22 cellular contexts compared by ENCODE assay signal in the genomic region with DNA sequence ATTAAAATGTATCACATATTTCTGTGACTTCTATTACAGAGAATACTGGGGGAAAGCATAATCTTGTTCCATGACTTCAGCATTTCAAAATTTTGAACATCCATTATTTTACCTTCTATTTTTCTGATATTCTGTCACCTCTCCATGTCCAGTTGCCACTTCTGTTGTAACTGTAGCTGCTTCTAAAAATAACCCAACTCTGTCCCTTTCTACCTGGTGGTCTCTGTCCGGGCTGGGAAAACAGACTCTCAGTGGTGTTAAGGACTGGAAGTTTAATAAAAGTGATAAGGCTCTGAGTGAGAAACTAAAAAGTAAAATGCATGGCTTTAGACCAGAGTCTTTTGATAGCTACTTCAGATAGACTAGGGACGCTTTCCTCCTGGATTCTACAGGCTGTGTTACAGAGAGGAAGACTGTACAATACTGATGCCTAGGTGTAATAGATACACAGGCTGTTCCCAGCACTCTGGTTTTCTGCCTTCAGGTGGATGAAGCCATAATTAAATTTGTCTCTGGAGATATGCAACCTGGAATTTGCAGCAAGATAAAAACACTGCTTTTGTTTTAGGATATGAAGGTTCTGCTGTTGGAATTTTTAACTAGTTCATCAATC. TPM values are rescaled to one million over a fixed set of nuclear protein-coding genes. Genes with fewer than 3 reads are reported as not detected.
"Had no signal": no experiment of that assay in that cellular context is flagged by ENCODE, and none has a peak within 500 bp of the region (broad histone marks: within the 10 kb centered on the region; RNA-seq: fewer than 3 reads in every experiment).

No MANE protein-coding gene starts in this region.

- H3K36me3 ChIP-seq: colonic mucosa, neural progenitor cell, ovary had no signal

- H3K9me3 ChIP-seq: colonic mucosa, esophagus muscularis mucosa, left ventricle myocardium inferior, lower lobe of right lung, ovary, testis, tibial nerve had no signal

- H3K9ac ChIP-seq: neural progenitor cell had no signal

- H3K4me2 ChIP-seq: neural progenitor cell had no signal

- H3K4me3 ChIP-seq: colonic mucosa, dorsolateral prefrontal cortex, esophagus muscularis mucosa, left ventricle myocardium inferior, lower lobe of right lung, neural progenitor cell, ovary, spleen, testis, tibial nerve had no signal

- H2AFZ ChIP-seq: neural progenitor cell had no signal

- FAIRE-seq: kidney had no signal

- ATAC-seq: lower lobe of right lung; natural killer cell treated with Interleukin-12 subunit alpha and Interleukin-12 subunit beta and Interleukin-15 and Interleukin-18, amount 100 ng/mL, for 72 hours; stimulated activated naive B cell treated with anti-CD40 and anti-IgM and Interleukin-4, amounts not matched to agents 10 μg/mL and 1 μg/mL and 100 μg/mL, for 72 hours; stimulated activated naive CD8-positive, alpha-beta T cell treated with anti-CD3 and anti-CD28 coated beads, Interleukin-15, amount 100 ng/mL, for 72 hours had no signal

- DNase-seq: colonic mucosa; dorsolateral prefrontal cortex; effector CD8-positive, alpha-beta T cell; immature natural killer cell; kidney; left cardiac atrium; left ventricle myocardium inferior; lower lobe of right lung; midbrain; ovary; right cardiac atrium; spleen; stimulated activated CD4-positive, alpha-beta T cell treated with anti-CD3 and anti-CD28 coated beads, Interleukin-15, amount 100 ng/mL, for 24 hours; stimulated activated CD4-positive, alpha-beta T cell treated with anti-CD3 and anti-CD28 coated beads, Interleukin-1b, Interleukin-23, amount 100 ng/mL, for 48 hours; stimulated activated CD4-positive, alpha-beta T cell treated with anti-CD3 and anti-CD28 coated beads, Interleukin-4, amount 100 ng/mL, for 24 hours; stimulated activated naive B cell treated with anti-CD40 and anti-IgM and Interleukin-4, amounts not matched to agents 10 μg/mL and 1 μg/mL and 100 μg/mL, for 72 hours; stimulated activated naive CD8-positive, alpha-beta T cell treated with anti-CD3 and anti-CD28 coated beads, Interleukin-15, amount 100 ng/mL, for 72 hours; testis had no signal

- H3K4me1 ChIP-seq: colonic mucosa, lower lobe of right lung, neural progenitor cell, testis, tibial nerve had no signal

- H3K27ac ChIP-seq: colonic mucosa, dorsolateral prefrontal cortex, esophagus muscularis mucosa, left ventricle myocardium inferior, lower lobe of right lung, neural progenitor cell, ovary, testis, tibial nerve had no signal

- H3K27me3 ChIP-seq: colonic mucosa, dorsolateral prefrontal cortex, esophagus muscularis mucosa, neural progenitor cell, ovary, spleen, testis, tibial nerve had no signal

RNA-seq across cellular contexts. Expression of a gene that starts 42.1 kb away (rescaled TPM):
- total RNA-seq: natural killer cell treated with Interleukin-12 subunit alpha and Interleukin-12 subunit beta and Interleukin-15 and Interleukin-18, amount 100 ng/mL, for 72 hours had no signal
